8 cellular contexts compared by ENCODE assay signal in the genomic region with DNA sequence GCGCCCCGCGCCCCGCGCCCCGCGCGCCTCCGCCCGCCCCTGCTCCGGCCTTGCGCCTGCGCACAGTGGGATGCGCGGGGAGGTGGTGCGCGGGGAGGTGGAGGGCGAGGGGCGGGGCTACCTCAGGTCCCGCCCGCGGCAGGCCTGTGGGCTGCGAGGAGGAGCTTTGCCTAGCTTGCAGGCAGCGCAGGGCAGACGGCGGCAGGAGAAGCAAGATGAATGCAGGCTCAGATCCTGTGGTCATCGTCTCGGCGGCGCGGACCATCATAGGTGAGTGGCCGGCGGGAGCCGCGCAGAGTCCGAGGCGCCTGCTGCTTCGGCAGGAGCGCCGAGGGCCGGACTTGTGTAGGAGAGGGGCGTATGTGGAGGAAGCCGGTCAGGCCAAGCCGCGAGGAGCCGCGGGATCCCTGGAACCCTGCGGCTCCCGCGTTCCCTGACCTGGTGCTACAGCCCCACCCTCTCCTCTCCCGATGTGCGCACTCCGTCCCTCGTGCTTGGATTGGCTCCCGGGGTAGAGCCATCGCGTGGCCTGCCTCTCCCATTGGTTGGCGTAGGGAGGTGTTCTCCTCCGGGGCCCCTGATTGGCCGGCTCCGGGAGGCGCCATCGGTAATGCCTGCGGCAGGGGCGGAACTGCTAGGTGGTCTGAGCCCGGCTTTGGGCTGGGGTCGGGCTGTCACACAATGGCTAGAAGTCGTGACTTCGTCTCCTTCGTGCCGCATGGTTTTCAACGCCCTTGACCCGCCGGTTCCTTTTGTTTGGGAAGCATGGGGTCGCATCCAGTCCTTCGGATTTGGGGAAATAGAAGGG. TPM values are rescaled to one million over a fixed set of nuclear protein-coding genes. Genes with fewer than 3 reads are reported as not detected.
DNase-seq lines count a peak whose midpoint lies in the region; ATAC-seq and TF ChIP-seq lines count a peak whose summit lies in the region.

A gene (plus strand): TSS at position 173 of the 808 bp plus-strand sequence. CDS start 43 bp downstream, at position 216.

- H3K9me3 ChIP-seq in PC-3 (ENCODE audit: low read length): no peaks in the 10 kb centered on the region
- no peaks in the 10 kb centered on the region for H3K9me3 ChIP-seq in mononuclear cell (ENCODE audit: low read depth, low read length)

- ATAC-seq in GM21717 (IDR thresholded peaks at IDR 0.05; ENCODE audit: unreplicated experiment) (peak; percentile 97), PC-3 (peak; percentile 92)

- H2AFZ ChIP-seq in PC-3 (ENCODE audit: low read length): peak within 1 kb of the TSS; percentile 94

- CTCF ChIA-PET in PC-3 (lab: Charles Lee): no interaction called here

- no peaks in the 10 kb centered on the region for H3K79me2 ChIP-seq in PC-3 (ENCODE audit: low read length)

- no TSS peak for BruUV-seq in PC-3 (replicated peaks; lab: Mats Ljungman, UMichigan)

- H3K4me2 ChIP-seq in PC-3 (ENCODE audit: low read length): peak within 1 kb of the TSS; percentile 98

- peak within 1 kb of the TSS; percentile 91 for H3K4me3 ChIP-seq in Jurkat, Clone E6-1 (ENCODE audit: low read length)
- H3K4me3 ChIP-seq in PC-3 (ENCODE audit: low read length) (peak within 1 kb of the TSS; percentile 87), mononuclear cell (ENCODE audit: low read length) (peak within 1 kb of the TSS; percentile 98)

- peak within 1 kb of the TSS; percentile 95 for H3K27ac ChIP-seq in PC-3 (ENCODE audit: low read length)

- POLR2A ChIA-PET in PC-3 (lab: Charles Lee; ENCODE audit: unreplicated experiment): no interaction called here

- H3K27me3 ChIP-seq in PC-3 (ENCODE audit: low read length) (no peaks in the 10 kb centered on the region), mononuclear cell (ENCODE audit: insufficient read depth, low read length) (no peaks in the 10 kb centered on the region)

- peaks cover 3% of the 10 kb centered on the region; the same call in 1 of the 2 replicates for H3K36me3 ChIP-seq in PC-3 (ENCODE audit: low read depth, low read length)

- intact Hi-C loops in PC-3 (cut with micrococcal nuclease): loop anchor here (1.0 to 2.0 kb wide), 2 partner anchors 27 to 71 kb away; a partner anchor contains a TSS

- peak within 1 kb of the TSS; percentile 97 for H3K9ac ChIP-seq in PC-3 (ENCODE audit: low read length)

- H3K9me2 ChIP-seq in PC-3 (replicated peaks; ENCODE audit: low read length): no peaks in the 10 kb centered on the region

- H4K20me1 ChIP-seq in PC-3 (ENCODE audit: low read length): no peaks in the 10 kb centered on the region

- H3F3A ChIP-seq in PC-3 (ENCODE audit: low read length, unreplicated experiment): no peaks in the 10 kb centered on the region

- DNase-seq in DMS53 (lab: John Stamatoyannopoulos, UW) (peak; percentile 97), PC-3 (peak; percentile 92), activated T-cell treated with anti-CD3 and anti-CD28 coated beads for 4 hours (peak; percentile 84), epidermal melanocyte (ENCODE audit: insufficient read length, low spot score) (peak; percentile 96)
- DNase-seq in Jurkat, Clone E6-1 (ENCODE audit: low read depth, low spot score): peak; percentile 94
- peak; percentile 85 to 87 for DNase-seq in stimulated activated CD8-positive, alpha-beta memory T cell treated with anti-CD3 and anti-CD28 coated beads, Interleukin-2, amount 100 ng/mL, for 48 hours (ENCODE audit: low read depth in 2 of 2)

- TF ChIP-seq CTCF in PC-3 (conservative IDR thresholded peaks at IDR 0.05; ENCODE audit: low read depth, low read length): no peak

- H3K4me1 ChIP-seq in PC-3 (ENCODE audit: insufficient read depth, low read length) (peaks cover 21% of the 10 kb centered on the region), mononuclear cell (ENCODE audit: insufficient read depth, low read length) (peaks cover 23% of the 10 kb centered on the region)

RNA-seq across cellular contexts. Expression of the gene that starts here (rescaled TPM):
- polyA plus RNA-seq in Jurkat, Clone E6-1 (2012; ENCODE audit: insufficient read depth, insufficient read length): 141 TPM
- 29.0 and 36.0 TPM in 2 replicates for total RNA-seq in PC-3 (2014; rRNA removed)
- total RNA-seq in mononuclear cell: 10.5 TPM

Comparison
In these comparisons a context has a peak if more than half of its experiments do, and no peak if none do; other contexts are left out.
1. Peak in every context shown above with its lines: DNase-seq, ATAC-seq, H3K4me3 ChIP-seq and H3K27ac ChIP-seq.